Comparison of ENCODE assay signal across 9 cellular contexts in the genomic region with DNA sequence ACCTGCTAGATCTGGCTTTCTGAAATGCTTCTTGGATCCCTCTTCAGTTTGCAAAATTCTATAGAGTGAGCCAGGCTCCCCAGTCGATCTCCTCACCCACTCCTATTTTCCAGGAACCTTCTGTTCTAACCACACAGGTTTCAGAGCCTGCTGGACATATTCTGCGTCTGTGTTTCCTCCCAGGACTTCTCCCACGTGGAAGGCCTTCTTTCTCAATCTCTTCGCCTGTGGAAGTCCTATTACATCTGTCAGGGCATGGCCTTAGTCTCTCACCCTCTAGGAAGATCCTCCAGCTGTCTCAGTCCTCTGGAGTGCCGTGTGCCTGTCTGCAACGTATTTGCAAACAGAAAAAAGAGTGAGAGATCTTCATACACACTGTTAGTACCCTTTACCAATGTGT. TPM values are rescaled to one million over a fixed set of nuclear protein-coding genes. Genes with fewer than 3 reads are reported as not detected.
DNase-seq lines count a peak whose midpoint lies in the region; ATAC-seq, FAIRE-seq and TF ChIP-seq lines count a peak whose summit lies in the region.
"Had no signal": no experiment of that assay in that cellular context is flagged by ENCODE, and none has a peak within 500 bp of the region (broad histone marks: within the 10 kb centered on the region; RNA-seq: fewer than 3 reads in every experiment).

No MANE protein-coding gene starts in this region.

- H3K4me1 ChIP-seq in A673 (ENCODE audit: insufficient read depth, low read length, poor library complexity, severe bottlenecking) (no peaks in the 10 kb centered on the region), endothelial cell of umbilical vein (ENCODE audit: control insufficient read depth, extremely low read depth, insufficient read depth, low read length) (peaks cover 14% of the 10 kb centered on the region)

- dilution Hi-C loops in endothelial cell of umbilical vein (cut with MboI; ENCODE audit: extremely low pct_ligation_motif_present, low sequenced_read_pairs): no loop called here

- H3K4me2 ChIP-seq in endothelial cell of umbilical vein (ENCODE audit: insufficient read depth, low read length): no peak overlapping the region

- DNase-seq in A673 (ENCODE audit: low spot score): no peak
- DNase-seq in LHCN-M2 (ENCODE audit: low read depth): peak; percentile 87
- DNase-seq in endothelial cell of umbilical vein (ENCODE audit: low read depth, low spot score): no peak
- DNase-seq in natural killer cell: no peak
- DNase-seq in GM19238 (ENCODE audit: insufficient read length, low spot score): no peak
- DNase-seq in COLO668 (lab: John Stamatoyannopoulos, UW; ENCODE audit: unreplicated experiment): no peak

- no peak overlapping the region for H3K4me3 ChIP-seq in A673 (ENCODE audit: low read depth, low read length, poor library complexity, severe bottlenecking)
- no peak overlapping the region for H3K4me3 ChIP-seq in endothelial cell of umbilical vein (replicated peaks in 1 of 3; ENCODE audit: insufficient read depth in 1 of 3, low read depth in 1 of 3, low read length in 3 of 3)

- H3K27me3 ChIP-seq in A673 (replicated peaks; ENCODE audit: insufficient read depth, low read depth, low read length, poor library complexity): no peaks in the 10 kb centered on the region
- no peaks in the 10 kb centered on the region for H3K27me3 ChIP-seq in endothelial cell of umbilical vein (ENCODE audit: control insufficient read depth in 2 of 2, insufficient read depth in 2 of 2, low read length in 2 of 2)

- no peaks in the 10 kb centered on the region for H4K20me1 ChIP-seq in endothelial cell of umbilical vein (replicated peaks; ENCODE audit: control insufficient read depth, extremely low read depth, insufficient read depth, low read length)

- no peaks in the 10 kb centered on the region for H3K9me3 Mint-ChIP-seq in natural killer cell

- no peak overlapping the region for H3K9ac ChIP-seq in endothelial cell of umbilical vein (replicated peaks; ENCODE audit: extremely low read depth, insufficient read depth, low read length)

- BruUV-seq in A673 (replicated peaks; lab: Mats Ljungman, UMichigan) (no TSS peak), endothelial cell of umbilical vein (replicated peaks; lab: Mats Ljungman, UMichigan) (no TSS peak)

- CTCF ChIA-PET in A673 (lab: Charles Lee): no interaction called here
- CTCF ChIA-PET in endothelial cell of umbilical vein (lab: Charles Lee): interaction anchor here (1.1 to 1.2 kb wide), 2 partner anchors 13 to 209 kb away, joined by 3 to 6 read pairs; no protein-coding TSS in a partner anchor

- no peaks in the 10 kb centered on the region for H3K27me3 Mint-ChIP-seq in natural killer cell (ENCODE audit: low read depth in 2 of 2)

- intact Hi-C loops in A673 (cut with micrococcal nuclease; ENCODE audit: unreplicated experiment) (no loop called here), endothelial cell of umbilical vein (cut with micrococcal nuclease) (loop anchor here (5.0 kb wide), 1 partner anchor 384 kb away; a partner anchor contains a TSS), natural killer cell (cut with micrococcal nuclease) (loop anchor here (10.0 kb wide), 1 partner anchor 456 kb away; no protein-coding TSS in a partner anchor)

- peak overlapping the region; percentile 70 for H2AFZ ChIP-seq in endothelial cell of umbilical vein (ENCODE audit: low read depth, low read length)

- POLR2A ChIA-PET in A673 (lab: Charles Lee; ENCODE audit: low non-redundant PET): no interaction called here
- POLR2A ChIA-PET in endothelial cell of umbilical vein (lab: Charles Lee): interaction anchor here (0.6 kb wide), 1 partner anchor 39 kb away, joined by 3 read pairs; no protein-coding TSS in a partner anchor

- ATAC-seq in natural killer cell (no peak), HG02981 (IDR thresholded peaks at IDR 0.05; ENCODE audit: unreplicated experiment) (no peak), GM21515 (IDR thresholded peaks at IDR 0.05; ENCODE audit: unreplicated experiment) (no peak)

- H3K9me1 ChIP-seq in endothelial cell of umbilical vein (replicated peaks; ENCODE audit: control insufficient read depth, extremely low read depth, insufficient read depth, low read length): no peaks in the 10 kb centered on the region

- H3K36me3 ChIP-seq in A673 (ENCODE audit: insufficient read depth, low read length, poor library complexity, severe bottlenecking) (no peaks in the 10 kb centered on the region), endothelial cell of umbilical vein (ENCODE audit: control insufficient read depth in 2 of 2, extremely low read depth in 1 of 2, insufficient read depth in 2 of 2, low read length in 2 of 2) (peaks cover 0 to 2% of the 10 kb centered on the region in 2 experiments)

- H3K4me1 Mint-ChIP-seq in natural killer cell: peaks cover 0 to 7% of the 10 kb centered on the region in 2 donors

- H3K27ac ChIP-seq in A673 (ENCODE audit: low read depth, low read length, poor library complexity, severe bottlenecking) (peak overlapping the region; percentile 35), endothelial cell of umbilical vein (ENCODE audit: insufficient read depth, low read depth, low read length) (no peak overlapping the region)

- peaks cover 4% of the 10 kb centered on the region for H3K79me2 ChIP-seq in endothelial cell of umbilical vein (ENCODE audit: control insufficient read depth, insufficient read depth, low read length)

- peak overlapping the region; percentile 84 to 86 for H3K27ac Mint-ChIP-seq in natural killer cell

- FAIRE-seq in endothelial cell of umbilical vein (lab: Jason Lieb, UNC): no peak
- FAIRE-seq: D721Med had no signal

- H3K36me3 Mint-ChIP-seq in natural killer cell: no peaks in the 10 kb centered on the region

- H3K9me3 ChIP-seq in A673 (ENCODE audit: low read depth, low read length, poor library complexity, severe bottlenecking): no peaks in the 10 kb centered on the region
- H3K9me3 ChIP-seq in endothelial cell of umbilical vein (replicated peaks; ENCODE audit: control insufficient read depth, insufficient read depth, low read length): no peaks in the 10 kb centered on the region

- peak overlapping the region; percentile 51 for H3K4me3 Mint-ChIP-seq in natural killer cell

- TF ChIP-seq POLR2A in endothelial cell of umbilical vein (IDR thresholded peaks at IDR 0.05; ENCODE audit: low read depth, low read length): no peak

- TF ChIP-seq CTCF in A673 (conservative IDR thresholded peaks at IDR 0.05; ENCODE audit: low read depth, low read length): no peak
- TF ChIP-seq CTCF in endothelial cell of umbilical vein (IDR thresholded peaks at IDR 0.05; ENCODE audit: extremely low read depth in 1 of 2, insufficient read depth in 1 of 2, low read depth in 1 of 2, low read length in 2 of 2): no peak
- TF ChIP-seq CTCF in natural killer cell (IDR thresholded peaks at IDR 0.05): no peak

TF ChIP-seq in endothelial cell of umbilical vein, 7 proteins besides CTCF, POLR2A, EP300 and RAD21:
- TF ChIP-seq, protein P1, sequence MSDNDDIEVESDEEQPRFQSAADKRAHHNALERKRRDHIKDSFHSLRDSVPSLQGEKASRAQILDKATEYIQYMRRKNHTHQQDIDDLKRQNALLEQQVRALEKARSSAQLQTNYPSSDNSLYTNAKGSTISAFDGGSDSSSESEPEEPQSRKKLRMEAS (IDR thresholded peaks at IDR 0.05; ENCODE audit: insufficient read depth, insufficient read length): no peak
- no peak for TF ChIP-seq JUN (IDR thresholded peaks at IDR 0.05; ENCODE audit: borderline replicate concordance, insufficient read depth, insufficient read length, low read depth)
- TF ChIP-seq POLR2AphosphoS5 (IDR thresholded peaks at IDR 0.05; ENCODE audit: insufficient read depth, low read depth, low read length): no peak
- no peak for TF ChIP-seq FOS (IDR thresholded peaks at IDR 0.05; ENCODE audit: borderline replicate concordance, insufficient read depth, low read length)
- no peak for TF ChIP-seq MYC (IDR thresholded peaks at IDR 0.05; ENCODE audit: low read depth, low read length)

RNA-seq across cellular contexts. Expression of a gene that starts 1.7 kb away (rescaled TPM):
- total RNA-seq in A673 (2021) (15.8 and 19.9 TPM in 2 replicates), LHCN-M2 (2014; rRNA removed) (24.7 and 29.9 TPM in 2 replicates), endothelial cell of umbilical vein (39.1 and 40.8 TPM in 2 replicates), natural killer cell (10 to 100 TPM; 66.0 to 83.7 (median 68.4) TPM)
- 28.8 TPM for polyA plus RNA-seq in LHCN-M2 (2012)
- 22.5 and 22.6 TPM in 2 replicates for polyA plus RNA-seq in endothelial cell of umbilical vein
- polyA plus RNA-seq in endothelial cell of umbilical vein (2011; cell fraction: cytosol; rRNA removed): 8.2 and 10.3 TPM in 2 replicates
- 90.6 and 118 TPM in 2 replicates for polyA plus RNA-seq in endothelial cell of umbilical vein (2011; cell fraction: nucleus; rRNA removed)
- polyA plus RNA-seq in endothelial cell of umbilical vein (2012): 29.5 and 42.1 TPM in 2 replicates
- 16.8 and 19.1 TPM in 2 replicates for polyA minus RNA-seq in endothelial cell of umbilical vein
- polyA minus RNA-seq in endothelial cell of umbilical vein (2011; cell fraction: cytosol; rRNA and poly(A)+ RNA removed): 16.6 TPM
- polyA minus RNA-seq in endothelial cell of umbilical vein (2011; cell fraction: nucleus; rRNA and poly(A)+ RNA removed): 16.9 and 35.5 TPM in 2 replicates

RNA-seq across cellular contexts. Expression of a gene that starts 39.8 kb away (rescaled TPM):
- total RNA-seq in A673 (2021) (44.5 and 53.4 TPM in 2 replicates), LHCN-M2 (2014; rRNA removed) (18.4 and 21.5 TPM in 2 replicates), endothelial cell of umbilical vein (58.5 and 63.5 TPM in 2 replicates), natural killer cell (100 to 1,000 TPM; 136 to 146 (median 143) TPM)
- 22.2 TPM for polyA plus RNA-seq in LHCN-M2 (2012)
- 33.0 and 43.1 TPM in 2 replicates for polyA plus RNA-seq in endothelial cell of umbilical vein
- polyA plus RNA-seq in endothelial cell of umbilical vein (2011; cell fraction: cytosol; rRNA removed): 36.8 and 43.5 TPM in 2 replicates
- 138 and 200 TPM in 2 replicates for polyA plus RNA-seq in endothelial cell of umbilical vein (2011; cell fraction: nucleus; rRNA removed)
- polyA plus RNA-seq in endothelial cell of umbilical vein (2012): 60.7 and 62.4 TPM in 2 replicates
- polyA minus RNA-seq in endothelial cell of umbilical vein: 52.1 and 74.7 TPM in 2 replicates
- 15.7 TPM for polyA minus RNA-seq in endothelial cell of umbilical vein (2011; cell fraction: cytosol; rRNA and poly(A)+ RNA removed)
- polyA minus RNA-seq in endothelial cell of umbilical vein (2011; cell fraction: nucleus; rRNA and poly(A)+ RNA removed): 39.8 and 43.1 TPM in 2 replicates
